Comparison of ENCODE assay signal across 32 cellular contexts in genomic region chr20:51352790-51353189, GRCh38.
"Had no signal": no experiment of that assay in that cellular context is flagged by ENCODE, and none has a peak within 500 bp of the region (broad histone marks: within the 10 kb centered on the region; RNA-seq: fewer than 3 reads in every experiment).

No MANE protein-coding gene starts in this region.

- H3K4me3 Mint-ChIP-seq: activated B cell treated with CpG ODN at 0.5 μM for 24 hours; activated CD4-positive, alpha-beta memory T cell treated with anti-CD3 and anti-CD28 coated beads, Interleukin-2, amount 10 ng/mL, durations not matched to agents 7 days and 5 days; activated naive CD8-positive, alpha-beta T cell treated with anti-CD3 and anti-CD28 coated beads for 36 hours; activated T-cell treated with anti-CD3 and anti-CD28 coated beads, Interleukin-2, amount 50 U/mL, for 72 hours; activated T-helper 17 cell treated with anti-CD3 and anti-CD28 coated beads, Interleukin-2, amount 50 U/mL, for 72 hours had no signal

- H3K4me2 ChIP-seq: KMS-11 had no signal

- H3K4me1 Mint-ChIP-seq: activated B cell treated with CpG ODN at 0.5 μM for 24 hours; activated naive CD8-positive, alpha-beta T cell treated with anti-CD3 and anti-CD28 coated beads for 36 hours; activated T-helper 17 cell treated with anti-CD3 and anti-CD28 coated beads, Interleukin-2, amount 50 U/mL, for 72 hours had no signal

- H3K4me1 ChIP-seq: breast epithelium had no signal

- H3K36me3 ChIP-seq: breast epithelium had no signal

- DNase-seq: activated B cell treated with CpG ODN at 0.5 μM for 24 hours; activated CD4-positive, alpha-beta memory T cell treated with anti-CD3 and anti-CD28 coated beads, Interleukin-2, amount 10 ng/mL, durations not matched to agents 7 days and 5 days; activated CD4-positive, alpha-beta T cell treated with anti-CD3 and anti-CD28 coated beads for 1 hour; activated CD4-positive, alpha-beta T cell treated with anti-CD3 and anti-CD28 coated beads for 48 hours; activated effector memory CD4-positive, alpha-beta T cell treated with anti-CD3 and anti-CD28 coated beads, Interleukin-2, amount 50 U/mL, for 16 hours; activated naive CD4-positive, alpha-beta T cell; activated naive CD4-positive, alpha-beta T cell treated with anti-CD3 and anti-CD28 coated beads, Interleukin-2, amount 50 U/mL, for 16 hours; activated naive CD8-positive, alpha-beta T cell treated with anti-CD3 and anti-CD28 coated beads for 36 hours; activated T-cell treated with anti-CD3 and anti-CD28 coated beads, Interleukin-2, amount 50 U/mL, for 1 hour; activated T-cell treated with anti-CD3 and anti-CD28 coated beads, Interleukin-2, amount 50 U/mL, for 72 hours; amniotic stem cell; aorta; NCI-H1092 treated with DMSO at 0.1 percent for 48 hours; NCI-H1417; NCI-H146; NCI-H187; NCI-H2029 treated with DMSO at 0.1 percent for 48 hours; NCI-H2107; NCI-H2171; NCI-H510A; NCI-H526; NCI-H748 treated with DMSO at 0.1 percent for 48 hours; NK-92 treated with Interleukin-12 subunit alpha and Interleukin-12 subunit beta, amount 100 ng/mL, for 24 hours; Right ventricle myocardium superior; SW 1271; T-helper 1 cell; T-helper 2 cell; T-helper 9 cell had no signal

- H3K4me3 ChIP-seq: breast epithelium had no signal

- H3K9me3 Mint-ChIP-seq: activated B cell treated with CpG ODN at 0.5 μM for 24 hours; activated CD4-positive, alpha-beta memory T cell treated with anti-CD3 and anti-CD28 coated beads, Interleukin-2, amount 10 ng/mL, durations not matched to agents 7 days and 5 days; activated naive CD8-positive, alpha-beta T cell treated with anti-CD3 and anti-CD28 coated beads for 36 hours had no signal

- H3K27me3 Mint-ChIP-seq: activated CD4-positive, alpha-beta memory T cell treated with anti-CD3 and anti-CD28 coated beads, Interleukin-2, amount 10 ng/mL, durations not matched to agents 7 days and 5 days; activated naive CD8-positive, alpha-beta T cell treated with anti-CD3 and anti-CD28 coated beads for 36 hours had no signal

- H3K9me3 ChIP-seq: breast epithelium had no signal

- H3K27me3 ChIP-seq: breast epithelium had no signal

- H3K27ac ChIP-seq: breast epithelium, KMS-11, VCaP had no signal

- H3K36me3 Mint-ChIP-seq: activated naive CD8-positive, alpha-beta T cell treated with anti-CD3 and anti-CD28 coated beads for 36 hours had no signal

- H3K9ac ChIP-seq: KMS-11 had no signal

- H3K27ac Mint-ChIP-seq: activated B cell treated with CpG ODN at 0.5 μM for 24 hours; activated CD4-positive, alpha-beta memory T cell treated with anti-CD3 and anti-CD28 coated beads, Interleukin-2, amount 10 ng/mL, durations not matched to agents 7 days and 5 days; activated naive CD8-positive, alpha-beta T cell treated with anti-CD3 and anti-CD28 coated beads for 36 hours; activated T-cell treated with anti-CD3 and anti-CD28 coated beads, Interleukin-2, amount 50 U/mL, for 72 hours; activated T-helper 17 cell treated with anti-CD3 and anti-CD28 coated beads, Interleukin-2, amount 50 U/mL, for 72 hours had no signal

- ATAC-seq: activated T-cell treated with anti-CD3 and anti-CD28 coated beads, Interleukin-2, amount 50 U/mL, for 72 hours; activated T-helper 17 cell treated with anti-CD3 and anti-CD28 coated beads, Interleukin-2, amount 50 U/mL, for 72 hours had no signal
